Comparison of ENCODE assay signal across 8 cellular contexts in genomic region chr16:73047221-73047535, GRCh38. TPM values are rescaled to one million over a fixed set of nuclear protein-coding genes. Genes with fewer than 3 reads are reported as not detected.
DNase-seq lines count a peak whose midpoint lies in the region; ATAC-seq, FAIRE-seq and TF ChIP-seq lines count a peak whose summit lies in the region.

No MANE protein-coding gene starts in this region.

- no peak for TF ChIP-seq CTCF in kidney (IDR thresholded peaks at IDR 0.05; ENCODE audit: borderline replicate concordance, extremely low read depth, insufficient read depth)

- POLR2A ChIA-PET in activated CD4-positive, alpha-beta T cell treated with anti-CD3 and anti-CD28 coated beads for 36 hours (lab: Charles Lee), result no interaction called here

- no peak overlapping the region for H3K27ac Mint-ChIP-seq in activated CD4-positive, alpha-beta T cell treated with anti-CD3 and anti-CD28 coated beads for 36 hours
- H3K27ac Mint-ChIP-seq in activated T-helper 2 cell treated with anti-CD3 and anti-CD28 coated beads, Interferon-gamma antibody, Interleukin-2, Interleukin-4, amounts not matched to agents 10 μg/mL and 5 μg/mL and 100 μg/mL, durations not matched to agents 14 hours and 24 hours and 36 hours, result no peak overlapping the region

- no peak for ATAC-seq in activated CD4-positive, alpha-beta T cell treated with anti-CD3 and anti-CD28 coated beads for 36 hours
- ATAC-seq in sciatic nerve, result no peak

- H3K4me3 Mint-ChIP-seq in activated CD4-positive, alpha-beta T cell treated with anti-CD3 and anti-CD28 coated beads for 36 hours, result peak overlapping the region; percentile 45
- peak overlapping the region; percentile 55 for H3K4me3 Mint-ChIP-seq in activated T-helper 2 cell treated with anti-CD3 and anti-CD28 coated beads, Interferon-gamma antibody, Interleukin-2, Interleukin-4, amounts not matched to agents 10 μg/mL and 5 μg/mL and 100 μg/mL, durations not matched to agents 14 hours and 24 hours and 36 hours (ENCODE audit: low read depth)

- H3K27ac ChIP-seq in kidney (ENCODE audit: low read depth in 2 of 2, low read length in 2 of 2) (peak overlapping the region; percentile 88 to 94), temporal lobe (ENCODE audit: low read depth, low read length) (peak overlapping the region; percentile 6)

- FAIRE-seq in kidney (lab: Jason Lieb, UNC), result no peak

- peaks cover 10 to 12% of the 10 kb centered on the region in 2 donors for H3K4me1 ChIP-seq in kidney (ENCODE audit: control insufficient read depth in 1 of 2, insufficient read depth in 1 of 2, low read depth in 1 of 2, low read length in 2 of 2)

- H3K27me3 Mint-ChIP-seq in activated CD4-positive, alpha-beta T cell treated with anti-CD3 and anti-CD28 coated beads for 36 hours, result peaks cover 30% of the 10 kb centered on the region
- H3K27me3 Mint-ChIP-seq in activated T-helper 2 cell treated with anti-CD3 and anti-CD28 coated beads, Interferon-gamma antibody, Interleukin-2, Interleukin-4, amounts not matched to agents 10 μg/mL and 5 μg/mL and 100 μg/mL, durations not matched to agents 14 hours and 24 hours and 36 hours (ENCODE audit: low read depth), result peaks cover 51% of the 10 kb centered on the region

- no peaks in the 10 kb centered on the region for H3K9me3 ChIP-seq in kidney (ENCODE audit: control insufficient read depth in 1 of 2, low read length in 2 of 2)

- H3K4me3 ChIP-seq in kidney (ENCODE audit: low read length in 2 of 2), result peak overlapping the region; percentile 49 to 68

- intact Hi-C loops in activated CD4-positive, alpha-beta T cell treated with anti-CD3 and anti-CD28 coated beads for 36 hours (cut with DNase I, micrococcal nuclease), result no loop called here
- intact Hi-C loops in activated T-helper 2 cell treated with anti-CD3 and anti-CD28 coated beads, Interferon-gamma antibody, Interleukin-2, Interleukin-4, amounts not matched to agents 10 μg/mL and 5 μg/mL and 100 μg/mL, durations not matched to agents 14 hours and 24 hours and 36 hours (cut with micrococcal nuclease), result no loop called here
- intact Hi-C loops in kidney (cut with DNase I) (no loop called here), sciatic nerve (cut with DNase I) (loop anchor here (10.0 kb wide), 1 partner anchor 128 kb away; no protein-coding TSS in a partner anchor)

- CTCF ChIA-PET in activated CD4-positive, alpha-beta T cell treated with anti-CD3 and anti-CD28 coated beads for 36 hours (lab: Charles Lee), result interaction anchor here (0.6 kb wide), 1 partner anchor 944 kb away, joined by 3 read pairs; no protein-coding TSS in a partner anchor

- H3K36me3 Mint-ChIP-seq in activated CD4-positive, alpha-beta T cell treated with anti-CD3 and anti-CD28 coated beads for 36 hours (ENCODE audit: low read depth), result no peaks in the 10 kb centered on the region
- H3K36me3 Mint-ChIP-seq in activated T-helper 2 cell treated with anti-CD3 and anti-CD28 coated beads, Interferon-gamma antibody, Interleukin-2, Interleukin-4, amounts not matched to agents 10 μg/mL and 5 μg/mL and 100 μg/mL, durations not matched to agents 14 hours and 24 hours and 36 hours (ENCODE audit: low read depth), result no peaks in the 10 kb centered on the region

- peaks cover 3% of the 10 kb centered on the region for H3K4me1 Mint-ChIP-seq in activated CD4-positive, alpha-beta T cell treated with anti-CD3 and anti-CD28 coated beads for 36 hours
- no peaks in the 10 kb centered on the region for H3K4me1 Mint-ChIP-seq in activated T-helper 2 cell treated with anti-CD3 and anti-CD28 coated beads, Interferon-gamma antibody, Interleukin-2, Interleukin-4, amounts not matched to agents 10 μg/mL and 5 μg/mL and 100 μg/mL, durations not matched to agents 14 hours and 24 hours and 36 hours (ENCODE audit: low read depth)

- no peaks in the 10 kb centered on the region for H3K9me3 Mint-ChIP-seq in activated CD4-positive, alpha-beta T cell treated with anti-CD3 and anti-CD28 coated beads for 36 hours (ENCODE audit: low read depth)
- no peaks in the 10 kb centered on the region for H3K9me3 Mint-ChIP-seq in activated T-helper 2 cell treated with anti-CD3 and anti-CD28 coated beads, Interferon-gamma antibody, Interleukin-2, Interleukin-4, amounts not matched to agents 10 μg/mL and 5 μg/mL and 100 μg/mL, durations not matched to agents 14 hours and 24 hours and 36 hours

- peak overlapping the region; percentile 45 to 62 for H3K9ac ChIP-seq in kidney (ENCODE audit: low read length in 2 of 2)

- no peaks in the 10 kb centered on the region for H3K36me3 ChIP-seq in kidney (ENCODE audit: control insufficient read depth in 1 of 2, insufficient read depth in 2 of 2, low read length in 2 of 2)

- DNase-seq in activated CD4-positive, alpha-beta T cell treated with anti-CD3 and anti-CD28 coated beads for 36 hours, result no peak
- no peak for DNase-seq in activated CD4-positive, alpha-beta T cell treated with anti-CD3 and anti-CD28 coated beads, Interleukin-2, amount 50 U/mL, for 1 hour
- no peak for DNase-seq in activated T-helper 2 cell treated with anti-CD3 and anti-CD28 coated beads, Interferon-gamma antibody, Interleukin-2, Interleukin-4, amounts not matched to agents 10 μg/mL and 5 μg/mL and 100 μg/mL, durations not matched to agents 14 hours and 24 hours and 36 hours (ENCODE audit: low spot score)
- DNase-seq in kidney (peak; percentile 1), NCI-H2196 treated with DMSO at 0.1 percent for 48 hours (lab: John Stamatoyannopoulos, UW; ENCODE audit: unreplicated experiment) (no peak), SHP77 treated with DMSO at 0.1 percent for 48 hours (lab: John Stamatoyannopoulos, UW) (no peak), sciatic nerve (ENCODE audit: low spot score) (no peak)

RNA-seq across cellular contexts. Expression of gene ZFHX3, which starts 0.8 kb away (rescaled TPM):
- total RNA-seq in activated CD4-positive, alpha-beta T cell treated with anti-CD3 and anti-CD28 coated beads for 36 hours, result under 1 TPM; 0.27 to 0.37 TPM
- 0.62 and 1.2 TPM in 2 replicates for total RNA-seq in activated T-helper 2 cell treated with anti-CD3 and anti-CD28 coated beads, Interferon-gamma antibody, Interleukin-2, Interleukin-4, amounts not matched to agents 10 μg/mL and 5 μg/mL and 100 μg/mL, durations not matched to agents 14 hours and 24 hours and 36 hours
- 29.3 TPM for total RNA-seq in kidney
- polyA plus RNA-seq in kidney (ENCODE audit: insufficient read depth, low read depth, low replicate concordance), result 2.3 TPM
- 4.7 TPM for total RNA-seq in temporal lobe
- 44.6 TPM for total RNA-seq in sciatic nerve
